Comparison of ENCODE assay signal across 1 cellular context in genomic region chr9:73024601-73025034, GRCh38.
TF ChIP-seq lines count a peak whose summit lies in the region.

No MANE protein-coding gene starts in this region.

TF ChIP-seq in K562, 482 proteins besides CTCF, POLR2A, EP300 and RAD21 (continued from another document and continues in another):
- TF ChIP-seq ZBTB8A (IDR thresholded peaks at IDR 0.05; ENCODE audit: partially characterized antibody) (no peak), XRCC5 (IDR thresholded peaks at IDR 0.05; ENCODE audit: low read depth, low read length) (no peak), SMAD1 (IDR thresholded peaks at IDR 0.05; ENCODE audit: low read depth, low read length, partially characterized antibody) (peak; percentile 74), ZBTB26 (CRISPR knock-in tag; IDR thresholded peaks at IDR 0.05) (no peak), JUN (IDR thresholded peaks at IDR 0.05; ENCODE audit: borderline replicate concordance, low read depth, low read length) (peak; percentile 54; the same call in 1 of the 2 replicates), JUN (CRISPR knock-in tag; IDR thresholded peaks at IDR 0.05; ENCODE audit: borderline replicate concordance) (no peak), HBP1 (CRISPR knock-in tag; IDR thresholded peaks at IDR 0.05) (no peak), FOXK1 (CRISPR knock-in tag; IDR thresholded peaks at IDR 0.05; ENCODE audit: borderline replicate concordance) (no peak), ZC3H11A (IDR thresholded peaks at IDR 0.05; ENCODE audit: low read depth, low read length) (no peak), ZNF561 (CRISPR knock-in tag; conservative IDR thresholded peaks at IDR 0.05) (no peak), ZNF318 (IDR thresholded peaks at IDR 0.05; ENCODE audit: borderline replicate concordance in 1 of 2, low read depth in 1 of 2) (no peak), CTCFL (IDR thresholded peaks at IDR 0.05; ENCODE audit: borderline replicate concordance, insufficient read depth, low read depth, low read length, poor library complexity, severe bottlenecking) (no peak), STAG1 (CRISPR knock-in tag; IDR thresholded peaks at IDR 0.05; ENCODE audit: borderline replicate concordance) (no peak), USF1 (CRISPR knock-in tag; IDR thresholded peaks at IDR 0.05) (no peak), ATF2 (CRISPR knock-in tag; IDR thresholded peaks at IDR 0.05) (no peak), ZNF507 (tag; conservative IDR thresholded peaks at IDR 0.05) (no peak), ZNF217 (CRISPR knock-in tag; IDR thresholded peaks at IDR 0.05) (no peak), ZNF696 (CRISPR knock-in tag; conservative IDR thresholded peaks at IDR 0.05) (no peak), PRPF4 (IDR thresholded peaks at IDR 0.05; ENCODE audit: insufficient read depth, low read depth, low read length, poor library complexity, severe bottlenecking) (no peak), CREBBP (IDR thresholded peaks at IDR 0.05; ENCODE audit: low read depth, low read length) (no peak), POLR2AphosphoS2 (IDR thresholded peaks at IDR 0.05; ENCODE audit: low read length) (no peak), ZFP36 (IDR thresholded peaks at IDR 0.05; ENCODE audit: low read depth, low read length, partially characterized antibody) (no peak), JUND (IDR thresholded peaks at IDR 0.05; ENCODE audit: borderline replicate concordance, low read depth, low read length) (peak; percentile 66; the same call in 1 of the 2 replicates), JUND (tag; IDR thresholded peaks at IDR 0.05; ENCODE audit: borderline replicate concordance, low read depth, low read length) (peak; percentile 54; the same call in 2 of the 3 replicates), NFIC (IDR thresholded peaks at IDR 0.05) (peak; percentile 93), CHD2 (IDR thresholded peaks at IDR 0.05; ENCODE audit: low read depth, low read length) (no peak), HSF4 (CRISPR knock-in tag; IDR thresholded peaks at IDR 0.05; ENCODE audit: borderline replicate concordance) (no peak), THAP7 (CRISPR knock-in tag; IDR thresholded peaks at IDR 0.05) (no peak), ZNF699 (CRISPR knock-in tag; IDR thresholded peaks at IDR 0.05; ENCODE audit: insufficient replicate concordance) (no peak), LARP7 (IDR thresholded peaks at IDR 0.05) (no peak), CC2D1A (IDR thresholded peaks at IDR 0.05) (peak; percentile 98), KAT2B (IDR thresholded peaks at IDR 0.05; ENCODE audit: low read depth, low read length) (no peak), ID3 (CRISPR knock-in tag; IDR thresholded peaks at IDR 0.05) (no peak), ID3 (tag; IDR thresholded peaks at IDR 0.05) (no peak), TCF7 (IDR thresholded peaks at IDR 0.05; ENCODE audit: borderline replicate concordance) (no peak), ZFP91 (CRISPR knock-in tag; IDR thresholded peaks at IDR 0.05) (no peak), DLX4 (CRISPR knock-in tag; IDR thresholded peaks at IDR 0.05) (no peak), CBFA2T3 (IDR thresholded peaks at IDR 0.05) (peak; percentile 99), ZNF41 (CRISPR knock-in tag; conservative IDR thresholded peaks at IDR 0.05) (no peak), HNRNPK (IDR thresholded peaks at IDR 0.05; ENCODE audit: low read depth, low read length, poor library complexity, severe bottlenecking) (no peak), MCM3 (IDR thresholded peaks at IDR 0.05) (no peak), RNF2 (IDR thresholded peaks at IDR 0.05) (peak; percentile 93), HIVEP1 (CRISPR knock-in tag; IDR thresholded peaks at IDR 0.05) (no peak), ZNF347 (CRISPR knock-in tag; IDR thresholded peaks at IDR 0.05; ENCODE audit: low read depth) (no peak), ETV5 (CRISPR knock-in tag; IDR thresholded peaks at IDR 0.05; ENCODE audit: low read depth) (no peak)
